23 cellular contexts compared by ENCODE assay signal in genomic region chr17:16003841-16004240, GRCh38.
"Had no signal": no experiment of that assay in that cellular context is flagged by ENCODE, and none has a peak within 500 bp of the region (broad histone marks: within the 10 kb centered on the region; RNA-seq: fewer than 3 reads in every experiment).

No MANE protein-coding gene starts in this region.

- H3K9me3 ChIP-seq: SK-N-SH had no signal

- ATAC-seq: T-cell had no signal

- H3K4me3 ChIP-seq: neural progenitor cell had no signal

- DNase-seq: activated CD4-positive, alpha-beta memory T cell treated with anti-CD3 and anti-CD28 coated beads for 36 hours; activated CD4-positive, alpha-beta T cell treated with anti-CD3 and anti-CD28 coated beads for 1 hour; activated gamma-delta T cell; activated naive CD8-positive, alpha-beta T cell treated with anti-CD3 and anti-CD28 coated beads for 36 hours; activated T-cell treated with anti-CD3 and anti-CD28 coated beads, Interleukin-2, amount 50 U/mL, for 48 hours; amygdala; brain microvascular endothelial cell; cerebellar nuclear complex; effector memory CD4-positive, alpha-beta T cell; hippocampal formation; kidney; mammary epithelial cell; naive B cell; SK-N-SH; stimulated activated CD4-positive, alpha-beta T cell treated with anti-CD3 and anti-CD28 coated beads, Interleukin-15, amount 100 ng/mL, for 24 hours; stimulated activated CD4-positive, alpha-beta T cell treated with anti-CD3 and anti-CD28 coated beads, Interleukin-4, amount 100 ng/mL, for 1 hour; stimulated activated naive CD4-positive, alpha-beta T cell; substantia nigra; T-cell; T1000; trophoblast cell had no signal

- H3K27ac Mint-ChIP-seq: activated CD4-positive, alpha-beta memory T cell treated with anti-CD3 and anti-CD28 coated beads for 36 hours; neural progenitor cell had no signal

- H3K27ac ChIP-seq: brain microvascular endothelial cell, epithelial cell of prostate, neural progenitor cell had no signal

- H3K27me3 ChIP-seq: brain microvascular endothelial cell, neural progenitor cell had no signal

- H3K27me3 Mint-ChIP-seq: activated CD4-positive, alpha-beta memory T cell treated with anti-CD3 and anti-CD28 coated beads for 36 hours; activated naive CD8-positive, alpha-beta T cell treated with anti-CD3 and anti-CD28 coated beads for 36 hours; naive B cell; T-cell had no signal

- H3K9me3 Mint-ChIP-seq: activated CD4-positive, alpha-beta memory T cell treated with anti-CD3 and anti-CD28 coated beads for 36 hours; naive B cell; T-cell had no signal

- H3K4me3 Mint-ChIP-seq: activated CD4-positive, alpha-beta memory T cell treated with anti-CD3 and anti-CD28 coated beads for 36 hours; activated naive CD8-positive, alpha-beta T cell treated with anti-CD3 and anti-CD28 coated beads for 36 hours; neural progenitor cell; T-cell had no signal
